Comparison of ENCODE assay signal across 10 cellular contexts in genomic region chr15:60795889-60796288, GRCh38.
DNase-seq lines count a peak whose midpoint lies in the region; ATAC-seq and TF ChIP-seq lines count a peak whose summit lies in the region.
"Had no signal": no experiment of that assay in that cellular context is flagged by ENCODE, and none has a peak within 500 bp of the region (broad histone marks: within the 10 kb centered on the region; RNA-seq: fewer than 3 reads in every experiment).

No MANE protein-coding gene starts in this region.

- peak; percentile 89 for ATAC-seq in HG02623 (IDR thresholded peaks at IDR 0.05; ENCODE audit: unreplicated experiment)

- H3K27ac ChIP-seq in MM.1S (ENCODE audit: low read length) (no peak overlapping the region), testis (no peak overlapping the region)

- peaks cover 27% of the 10 kb centered on the region for H3K9me3 Mint-ChIP-seq in activated naive CD4-positive, alpha-beta T cell treated with anti-CD3 and anti-CD28 coated beads, Interleukin-2, amount 10 ng/mL, durations not matched to agents 7 days and 5 days
- peaks cover 7% of the 10 kb centered on the region for H3K9me3 Mint-ChIP-seq in stimulated activated naive CD8-positive, alpha-beta T cell treated with anti-CD3 and anti-CD28 coated beads, Interleukin-15, Interleukin-2, amounts not matched to agents 100 ng/mL and 50 ng/mL, for 24 hours

- H3F3A ChIP-seq in MM.1S (ENCODE audit: insufficient read depth, low read length), result no peaks in the 10 kb centered on the region

- no peaks in the 10 kb centered on the region for H4K20me1 ChIP-seq in MM.1S (ENCODE audit: insufficient read depth, low read length)

- H3K4me2 ChIP-seq in MM.1S (ENCODE audit: low read depth, low read length), result no peak overlapping the region

- no peaks in the 10 kb centered on the region for H3K9me2 ChIP-seq in MM.1S (replicated peaks; ENCODE audit: insufficient read depth, low read length)

- H3K4me1 ChIP-seq in MM.1S (ENCODE audit: low read length) (no peaks in the 10 kb centered on the region), testis (no peaks in the 10 kb centered on the region)

- TF ChIP-seq CTCF in MM.1S (IDR thresholded peaks at IDR 0.05; ENCODE audit: low read length) (no peak), testis (IDR thresholded peaks at IDR 0.05) (no peak)

- CTCF ChIA-PET in activated naive CD4-positive, alpha-beta T cell treated with anti-CD3 and anti-CD28 coated beads, Interleukin-2, amount 10 ng/mL, durations not matched to agents 7 days and 5 days (lab: Charles Lee), result interaction anchor here (1.4 to 1.9 kb wide), 2 partner anchors 9 to 13 kb away, joined by 3 to 11 read pairs; no protein-coding TSS in a partner anchor

- H3K27me3 ChIP-seq in MM.1S (replicated peaks; ENCODE audit: insufficient read depth, low read length), result no peaks in the 10 kb centered on the region
- H3K27me3 ChIP-seq in testis, result no peaks in the 10 kb centered on the region

- no peak overlapping the region for H3K27ac Mint-ChIP-seq in activated naive CD4-positive, alpha-beta T cell treated with anti-CD3 and anti-CD28 coated beads, Interleukin-2, amount 10 ng/mL, durations not matched to agents 7 days and 5 days
- H3K27ac Mint-ChIP-seq in stimulated activated naive CD8-positive, alpha-beta T cell treated with anti-CD3 and anti-CD28 coated beads, Interleukin-15, Interleukin-2, amounts not matched to agents 100 ng/mL and 50 ng/mL, for 24 hours, result peak overlapping the region; percentile 66
- H3K27ac Mint-ChIP-seq: activated T-helper 2 cell treated with anti-CD3 and anti-CD28 coated beads, Interferon-gamma antibody, Interleukin-2, Interleukin-4, amounts not matched to agents 10 μg/mL and 5 μg/mL and 100 μg/mL, durations not matched to agents 14 hours and 24 hours and 36 hours had no signal

- no peaks in the 10 kb centered on the region for H3K9me3 ChIP-seq in MM.1S (replicated peaks; ENCODE audit: insufficient read depth, low read length)
- H3K9me3 ChIP-seq in testis, result no peaks in the 10 kb centered on the region

- H3K4me3 Mint-ChIP-seq in activated naive CD4-positive, alpha-beta T cell treated with anti-CD3 and anti-CD28 coated beads, Interleukin-2, amount 10 ng/mL, durations not matched to agents 7 days and 5 days, result no peak overlapping the region
- H3K4me3 Mint-ChIP-seq in stimulated activated naive CD8-positive, alpha-beta T cell treated with anti-CD3 and anti-CD28 coated beads, Interleukin-15, Interleukin-2, amounts not matched to agents 100 ng/mL and 50 ng/mL, for 24 hours, result peak overlapping the region; percentile 12

- no peak overlapping the region for H2AFZ ChIP-seq in MM.1S (ENCODE audit: low read length)

- H3K4me3 ChIP-seq in MM.1S (ENCODE audit: low read length), result no peak overlapping the region
- no peak overlapping the region for H3K4me3 ChIP-seq in testis

- DNase-seq in activated naive CD4-positive, alpha-beta T cell treated with Interleukin-2 at 50 U/mL for 16 hours, result peak; percentile 58
- no peak for DNase-seq in activated naive CD4-positive, alpha-beta T cell treated with anti-CD3 and anti-CD28 coated beads, Interleukin-2, amount 10 ng/mL, durations not matched to agents 7 days and 5 days
- peak; percentile 22 for DNase-seq in MM.1S
- DNase-seq in HuH-7.5 (ENCODE audit: low spot score), result no peak
- DNase-seq in testis, result no peak
- DNase-seq in HPDE6-E6E7 (ENCODE audit: extremely low spot score), result no peak
- DNase-seq: C1 segment of cervical spinal cord had no signal

- no peaks in the 10 kb centered on the region for H3K36me3 ChIP-seq in MM.1S (replicated peaks; ENCODE audit: insufficient read depth, low read length)
- no peaks in the 10 kb centered on the region for H3K36me3 ChIP-seq in testis (ENCODE audit: low read depth, missing control alignments)

- peaks cover 17% of the 10 kb centered on the region for H3K36me3 Mint-ChIP-seq in activated naive CD4-positive, alpha-beta T cell treated with anti-CD3 and anti-CD28 coated beads, Interleukin-2, amount 10 ng/mL, durations not matched to agents 7 days and 5 days
- peaks cover 5% of the 10 kb centered on the region for H3K36me3 Mint-ChIP-seq in stimulated activated naive CD8-positive, alpha-beta T cell treated with anti-CD3 and anti-CD28 coated beads, Interleukin-15, Interleukin-2, amounts not matched to agents 100 ng/mL and 50 ng/mL, for 24 hours (ENCODE audit: low read depth)

- intact Hi-C loops in testis (cut with DNase I; ENCODE audit: low total_unique reads), result no loop called here

- H3K79me2 ChIP-seq in MM.1S (ENCODE audit: low read length), result no peaks in the 10 kb centered on the region

- H3K9ac ChIP-seq in MM.1S (ENCODE audit: low read length), result no peak overlapping the region

- peaks cover 45% of the 10 kb centered on the region for H3K4me1 Mint-ChIP-seq in activated naive CD4-positive, alpha-beta T cell treated with anti-CD3 and anti-CD28 coated beads, Interleukin-2, amount 10 ng/mL, durations not matched to agents 7 days and 5 days
- peaks cover 60% of the 10 kb centered on the region for H3K4me1 Mint-ChIP-seq in stimulated activated naive CD8-positive, alpha-beta T cell treated with anti-CD3 and anti-CD28 coated beads, Interleukin-15, Interleukin-2, amounts not matched to agents 100 ng/mL and 50 ng/mL, for 24 hours (ENCODE audit: low read depth)

- TF ChIP-seq POLR2A in testis (IDR thresholded peaks at IDR 0.05), result no peak

- no peaks in the 10 kb centered on the region for H3K27me3 Mint-ChIP-seq in activated naive CD4-positive, alpha-beta T cell treated with anti-CD3 and anti-CD28 coated beads, Interleukin-2, amount 10 ng/mL, durations not matched to agents 7 days and 5 days
- H3K27me3 Mint-ChIP-seq in stimulated activated naive CD8-positive, alpha-beta T cell treated with anti-CD3 and anti-CD28 coated beads, Interleukin-15, Interleukin-2, amounts not matched to agents 100 ng/mL and 50 ng/mL, for 24 hours, result no peaks in the 10 kb centered on the region

- 90 to 92% methylated on average over 4 of the region's 4 CpGs for WGBS in testis, 2 donors

Comparison
In these comparisons a context has a peak if more than half of its experiments do, and no peak if none do; other contexts are left out.
1. DNase-seq: peak in activated naive CD4-positive, alpha-beta T cell treated with Interleukin-2 at 50 U/mL for 16 hours (single experiment) and MM.1S (single experiment); none in activated naive CD4-positive, alpha-beta T cell treated with anti-CD3 and anti-CD28 coated beads, Interleukin-2, amount 10 ng/mL, durations not matched to agents 7 days and 5 days (single experiment), HuH-7.5 (single experiment), testis (single experiment) and HPDE6-E6E7 (single experiment).